Comparison of ENCODE assay signal across 8 cellular contexts in genomic region chr14:22555573-22556011, GRCh38. TPM values are rescaled to one million over a fixed set of nuclear protein-coding genes. Genes with fewer than 3 reads are reported as not detected.
DNase-seq lines count a peak whose midpoint lies in the region; ATAC-seq, FAIRE-seq and TF ChIP-seq lines count a peak whose summit lies in the region.

No MANE protein-coding gene starts in this region.

- no peak for TF ChIP-seq EP300 in upper lobe of left lung (IDR thresholded peaks at IDR 0.05)

- H3K27me3 Mint-ChIP-seq in WTC11 (ENCODE audit: low read depth) (no peaks in the 10 kb centered on the region), H9 (ENCODE audit: low read depth) (no peaks in the 10 kb centered on the region; the same call in 1 of the 2 replicates)

- DNase-seq in GM12865 (ENCODE audit: low read depth) (peak; percentile 66), T-helper 2 cell (peak in 4 of 5 experiments; percentile 45 to 73 (median 62)), endothelial cell of umbilical vein (ENCODE audit: low read depth, low spot score) (no peak), upper lobe of left lung (no peak), WTC11 (ENCODE audit: low spot score) (no peak), H9 (no peak), NCI-H2227 (lab: John Stamatoyannopoulos, UW; ENCODE audit: unreplicated experiment) (no peak)

- H2AK5ac ChIP-seq in H9 (ENCODE audit: insufficient read length, low read length) = no peak overlapping the region

- H4K5ac ChIP-seq in H9 (ENCODE audit: insufficient read length, low read depth, low read length) = no peak overlapping the region

- TF ChIP-seq POLR2A in endothelial cell of umbilical vein (IDR thresholded peaks at IDR 0.05; ENCODE audit: low read depth, low read length) (no peak), upper lobe of left lung (IDR thresholded peaks at IDR 0.05) (no peak)

- intact Hi-C loops in endothelial cell of umbilical vein (cut with micrococcal nuclease) = loop anchor here (2.0 to 10.0 kb wide), 6 partner anchors 81 to 641 kb away; partner anchors contain the start of genes MMP14, OXA1L and RBM23

- H2AFZ ChIP-seq in endothelial cell of umbilical vein (ENCODE audit: low read depth, low read length) = no peak overlapping the region
- no peak overlapping the region for H2AFZ ChIP-seq in H9 (ENCODE audit: low read length)

- H3K14ac ChIP-seq in H9 (ENCODE audit: insufficient read depth, low read length) = no peak overlapping the region

- peak; percentile 2 for ATAC-seq in HG02885 (IDR thresholded peaks at IDR 0.05; ENCODE audit: poor library complexity, unreplicated experiment)
- ATAC-seq in upper lobe of left lung (ENCODE audit: low FRiP score in 2 of 2) = no peak
- ATAC-seq in WTC11 = no peak

- H3K56ac ChIP-seq in H9 (ENCODE audit: insufficient read length, low read depth, low read length) = no peak overlapping the region

- no peak overlapping the region for H2BK120ac ChIP-seq in H9 (ENCODE audit: low read depth, low read length, poor library complexity, severe bottlenecking)

- H3K4me3 ChIP-seq in GM12865 (ENCODE audit: low read depth, low read length) (peak overlapping the region; percentile 48), endothelial cell of umbilical vein (replicated peaks in 1 of 3; ENCODE audit: insufficient read depth in 1 of 3, low read depth in 1 of 3, low read length in 3 of 3) (no peak overlapping the region), upper lobe of left lung (no peak overlapping the region)

- no peak overlapping the region for H4K91ac ChIP-seq in H9 (ENCODE audit: insufficient read length, low read depth, low read length)

- no peak overlapping the region for H3K4me2 ChIP-seq in endothelial cell of umbilical vein (ENCODE audit: insufficient read depth, low read length)
- no peak overlapping the region for H3K4me2 ChIP-seq in H9 (ENCODE audit: insufficient read depth, insufficient read length, low read length)

- WGBS in upper lobe of left lung, 2 donors = 51 to 81% methylated on average over 2 of the region's 2 CpGs
- WGBS in H9 (ENCODE audit: extremely low coverage, insufficient read length, low lambda C conversion rate) = no CpG with 5 or more reads among the region's 2 CpGs

- no peak overlapping the region for H3K4ac ChIP-seq in H9 (ENCODE audit: low read depth, low read length)

- no peak overlapping the region for H2BK5ac ChIP-seq in H9 (ENCODE audit: insufficient read length, low read length)

- H3K23me2 ChIP-seq in H9 (ENCODE audit: insufficient read length, low read depth, low read length, poor library complexity, severe bottlenecking) = no peaks in the 10 kb centered on the region

- dilution Hi-C loops in endothelial cell of umbilical vein (cut with MboI; ENCODE audit: extremely low pct_ligation_motif_present, low sequenced_read_pairs) = no loop called here

- no peak overlapping the region for H2BK12ac ChIP-seq in H9 (ENCODE audit: insufficient read length, low read depth, low read length)

- H3K9me1 ChIP-seq in endothelial cell of umbilical vein (replicated peaks; ENCODE audit: control insufficient read depth, extremely low read depth, insufficient read depth, low read length) = no peaks in the 10 kb centered on the region

- H3K9ac ChIP-seq in endothelial cell of umbilical vein (replicated peaks; ENCODE audit: extremely low read depth, insufficient read depth, low read length) (no peak overlapping the region), H9 (ENCODE audit: extremely low read depth, insufficient read length, low read length) (no peak overlapping the region)

- H2BK20ac ChIP-seq in H9 (ENCODE audit: low read depth, low read length, poor library complexity, severe bottlenecking) = no peak overlapping the region

- POLR2A ChIA-PET in endothelial cell of umbilical vein (lab: Charles Lee) (interaction anchor here (0.8 kb wide), 1 partner anchor 427 kb away, joined by 4 read pairs; the partner anchor contains the start of gene AJUBA), WTC11 (lab: Charles Lee) (no interaction called here)

- no peak for TF ChIP-seq CTCF in GM12865 (IDR thresholded peaks at IDR 0.05; ENCODE audit: insufficient read depth, low read depth, low read length, missing control alignments)
- no peak for TF ChIP-seq CTCF in endothelial cell of umbilical vein (IDR thresholded peaks at IDR 0.05; ENCODE audit: extremely low read depth in 1 of 2, insufficient read depth in 1 of 2, low read depth in 1 of 2, low read length in 2 of 2)
- TF ChIP-seq CTCF in upper lobe of left lung (IDR thresholded peaks at IDR 0.05) = no peak
- no peak for TF ChIP-seq CTCF in WTC11 (IDR thresholded peaks at IDR 0.05)
- no peak for TF ChIP-seq CTCF in H9 (conservative IDR thresholded peaks at IDR 0.05)

- H3K4me1 Mint-ChIP-seq in WTC11 (peaks cover 51% of the 10 kb centered on the region), H9 (peaks cover 43 to 44% of the 10 kb centered on the region in 2 experiments)

- H3K23ac ChIP-seq in H9 (ENCODE audit: insufficient read length, low read depth, low read length) = no peak overlapping the region

- H3T11ph ChIP-seq in H9 (ENCODE audit: low read length) = no peak overlapping the region

- no peak overlapping the region for H2BK15ac ChIP-seq in H9 (ENCODE audit: low read depth, low read length)

- H3K79me2 ChIP-seq in endothelial cell of umbilical vein (ENCODE audit: control insufficient read depth, insufficient read depth, low read length) = no peaks in the 10 kb centered on the region
- no peaks in the 10 kb centered on the region for H3K79me2 ChIP-seq in H9 (ENCODE audit: insufficient read depth, low read length)

- H3K18ac ChIP-seq in H9 (ENCODE audit: insufficient read length, low read depth, low read length) = no peak overlapping the region

- peaks cover 44% of the 10 kb centered on the region for H3K4me1 ChIP-seq in endothelial cell of umbilical vein (ENCODE audit: control insufficient read depth, extremely low read depth, insufficient read depth, low read length)
- H3K4me1 ChIP-seq in upper lobe of left lung = peaks cover 31 to 47% (median 43%) of the 10 kb centered on the region in 4 donors
- no peaks in the 10 kb centered on the region for H3K4me1 ChIP-seq in H9 (ENCODE audit: insufficient read depth, low read length)

- H3K36me3 Mint-ChIP-seq in WTC11 (no peaks in the 10 kb centered on the region), H9 (ENCODE audit: insufficient read depth in 1 of 3, low read depth in 3 of 3) (peaks cover 0 to 4% (median 0%) of the 10 kb centered on the region in 3 experiments; a peak in 1 of 7 replicates)

- H3K36me3 ChIP-seq in endothelial cell of umbilical vein (ENCODE audit: control insufficient read depth in 2 of 2, extremely low read depth in 1 of 2, insufficient read depth in 2 of 2, low read length in 2 of 2) (no peaks in the 10 kb centered on the region), upper lobe of left lung (no peaks in the 10 kb centered on the region)

- CTCF ChIA-PET in endothelial cell of umbilical vein (lab: Charles Lee) = interaction anchor here (0.8 to 3.2 kb wide), 23 partner anchors 9 to 502 kb away, joined by 3 to 35 read pairs (median 8); partner anchors contain the start of genes AJUBA and DAD1
- CTCF ChIA-PET in WTC11 (lab: Charles Lee) = interaction anchor here (1.2 to 3.2 kb wide), 9 partner anchors 10 to 344 kb away, joined by 3 to 38 read pairs (median 6); partner anchors contain the start of gene ABHD4

- H3K27ac Mint-ChIP-seq in WTC11 = no peak overlapping the region
- H3K27ac Mint-ChIP-seq in H9 = peak overlapping the region in 1 of 3 experiments; percentile 49; a peak in 1 of 7 replicates

- H4K8ac ChIP-seq in H9 (replicated peaks; ENCODE audit: insufficient read length, low read depth, low read length) = no peak overlapping the region

- H3K9me3 Mint-ChIP-seq in WTC11 (no peaks in the 10 kb centered on the region), H9 (no peaks in the 10 kb centered on the region; a peak in 2 of 5 replicates)

- no peak overlapping the region for H3K4me3 Mint-ChIP-seq in WTC11
- H3K4me3 Mint-ChIP-seq in H9 = no peak overlapping the region

- H3K27me3 ChIP-seq in endothelial cell of umbilical vein (ENCODE audit: control insufficient read depth in 2 of 2, insufficient read depth in 2 of 2, low read length in 2 of 2) (no peaks in the 10 kb centered on the region), upper lobe of left lung (no peaks in the 10 kb centered on the region), H9 (ENCODE audit: insufficient read depth, low read length) (no peaks in the 10 kb centered on the region)

- H3K27ac ChIP-seq in endothelial cell of umbilical vein (ENCODE audit: insufficient read depth, low read depth, low read length) (peak overlapping the region; percentile 59), upper lobe of left lung (peak overlapping the region in 3 of 4 donors; percentile 17 to 84 (median 76)), H9 (ENCODE audit: insufficient read length, low read depth, low read length) (no peak overlapping the region)

- H4K20me1 ChIP-seq in endothelial cell of umbilical vein (replicated peaks; ENCODE audit: control insufficient read depth, extremely low read depth, insufficient read depth, low read length) (no peaks in the 10 kb centered on the region), H9 (ENCODE audit: control insufficient read depth, insufficient read depth, insufficient read length) (no peaks in the 10 kb centered on the region)

- no TSS peak for BruUV-seq in endothelial cell of umbilical vein (replicated peaks; lab: Mats Ljungman, UMichigan)

- H3K79me1 ChIP-seq in H9 (ENCODE audit: insufficient read depth, low read depth, low read length, poor library complexity, severe bottlenecking) = no peaks in the 10 kb centered on the region

- H3K9me3 ChIP-seq in endothelial cell of umbilical vein (replicated peaks; ENCODE audit: control insufficient read depth, insufficient read depth, low read length) (no peaks in the 10 kb centered on the region), upper lobe of left lung (no peaks in the 10 kb centered on the region), H9 (ENCODE audit: control insufficient read depth, low read depth, low read length) (no peaks in the 10 kb centered on the region)

- FAIRE-seq in endothelial cell of umbilical vein (lab: Jason Lieb, UNC) = peak; percentile 56

RNA-seq across cellular contexts. Expression of gene DAD1, which starts 33.4 kb away (rescaled TPM):
- total RNA-seq in endothelial cell of umbilical vein (299 and 304 TPM in 2 replicates), upper lobe of left lung (100 to 1,000 TPM in 4 of 6 donors, 10 to 100 TPM in 1, 1 to 10 TPM in 1; 8.4 to 188 (median 134) TPM), WTC11 (2021) (125 to 156 TPM (median 144 TPM) in 3 replicates), H9 (2021) (127 TPM in 2 replicates)
- 1,220 and 1,227 TPM in 2 replicates for polyA plus RNA-seq in endothelial cell of umbilical vein
- polyA plus RNA-seq in endothelial cell of umbilical vein (2011; cell fraction: cytosol; rRNA removed) = 702 and 733 TPM in 2 replicates
- polyA plus RNA-seq in endothelial cell of umbilical vein (2011; cell fraction: nucleus; rRNA removed) = 214 and 235 TPM in 2 replicates
- 355 and 418 TPM in 2 replicates for polyA plus RNA-seq in endothelial cell of umbilical vein (2012)
- 446 and 484 TPM in 2 replicates for polyA minus RNA-seq in endothelial cell of umbilical vein
- 77.6 TPM for polyA minus RNA-seq in endothelial cell of umbilical vein (2011; cell fraction: cytosol; rRNA and poly(A)+ RNA removed)
- polyA minus RNA-seq in endothelial cell of umbilical vein (2011; cell fraction: nucleus; rRNA and poly(A)+ RNA removed) = 62.2 and 65.6 TPM in 2 replicates

RNA-seq across cellular contexts. Expression of gene ABHD4, which starts 42.5 kb away (rescaled TPM):
- total RNA-seq in endothelial cell of umbilical vein (22.4 and 34.8 TPM in 2 replicates), upper lobe of left lung (10 to 100 TPM; 20.1 to 31.3 (median 26.1) TPM), WTC11 (2021) (33.5 to 36.1 TPM (median 33.9 TPM) in 3 replicates), H9 (2021) (21.8 and 23.5 TPM in 2 replicates)
- polyA plus RNA-seq in endothelial cell of umbilical vein = 45.5 and 50.7 TPM in 2 replicates
- polyA plus RNA-seq in endothelial cell of umbilical vein (2011; cell fraction: cytosol; rRNA removed) = 38.4 and 40.3 TPM in 2 replicates
- 29.8 and 32.5 TPM in 2 replicates for polyA plus RNA-seq in endothelial cell of umbilical vein (2011; cell fraction: nucleus; rRNA removed)
- polyA plus RNA-seq in endothelial cell of umbilical vein (2012) = 19.0 and 22.3 TPM in 2 replicates
- polyA minus RNA-seq in endothelial cell of umbilical vein = 37.4 and 42.0 TPM in 2 replicates
- 13.6 TPM for polyA minus RNA-seq in endothelial cell of umbilical vein (2011; cell fraction: cytosol; rRNA and poly(A)+ RNA removed)
- polyA minus RNA-seq in endothelial cell of umbilical vein (2011; cell fraction: nucleus; rRNA and poly(A)+ RNA removed) = 22.1 and 23.2 TPM in 2 replicates

Comparison
In these comparisons a context has a peak if more than half of its experiments do, and no peak if none do; other contexts are left out.
1. DNase-seq: peak in GM12865 (single experiment) and T-helper 2 cell (4 of 5); none in endothelial cell of umbilical vein (single experiment), upper lobe of left lung (0 of 2), WTC11 (single experiment), H9 (single experiment) and NCI-H2227 (single experiment).